16 cellular contexts compared by ENCODE assay signal in genomic region chr5:95590880-95591279, GRCh38. TPM values are rescaled to one million over a fixed set of nuclear protein-coding genes. Genes with fewer than 3 reads are reported as not detected.
DNase-seq lines count a peak whose midpoint lies in the region; ATAC-seq and TF ChIP-seq lines count a peak whose summit lies in the region.
"Had no signal": no experiment of that assay in that cellular context is flagged by ENCODE, and none has a peak within 500 bp of the region (broad histone marks: within the 10 kb centered on the region; RNA-seq: fewer than 3 reads in every experiment).

No MANE protein-coding gene starts in this region.

- POLR2A ChIA-PET in MCF 10A (lab: Yijun Ruan, JAX) = no interaction called here

- no peaks in the 10 kb centered on the region for H3K4me1 Mint-ChIP-seq in MCF 10A (ENCODE audit: insufficient read depth, unreplicated experiment)

- H3K4me3 ChIP-seq in mammary epithelial cell (replicated peaks in 1 of 3; ENCODE audit: insufficient read depth in 1 of 3, low read depth in 2 of 3, low read length in 3 of 3) = no peak overlapping the region
- no peak overlapping the region for H3K4me3 ChIP-seq in astrocyte of the spinal cord (ENCODE audit: low read depth, low read length)
- H3K4me3 ChIP-seq in mucosa of descending colon = no peak overlapping the region
- H3K4me3 ChIP-seq: ascending aorta, psoas muscle had no signal

- TF ChIP-seq CTCF in mammary epithelial cell (conservative IDR thresholded peaks at IDR 0.05 in 1 of 2, IDR thresholded peaks at IDR 0.05 in 1 of 2; ENCODE audit: extremely low read depth in 1 of 2, insufficient read depth in 1 of 2, low read depth in 1 of 2, low read length in 2 of 2) = no peak
- no peak for TF ChIP-seq CTCF in MCF 10A (IDR thresholded peaks at IDR 0.05; ENCODE audit: unreplicated experiment)
- no peak for TF ChIP-seq CTCF in astrocyte of the spinal cord (IDR thresholded peaks at IDR 0.05; ENCODE audit: low read depth, low read length)
- no peak for TF ChIP-seq CTCF in mucosa of descending colon (IDR thresholded peaks at IDR 0.05)

- H3K9me3 ChIP-seq in mammary epithelial cell (replicated peaks; ENCODE audit: insufficient read depth, low read length) = no peaks in the 10 kb centered on the region
- no peaks in the 10 kb centered on the region for H3K9me3 ChIP-seq in mucosa of descending colon
- H3K9me3 ChIP-seq: ascending aorta, psoas muscle had no signal

- no peak overlapping the region for H3K27ac Mint-ChIP-seq in MCF 10A (ENCODE audit: low read depth, unreplicated experiment)

- no peaks in the 10 kb centered on the region for H3K36me3 Mint-ChIP-seq in MCF 10A (ENCODE audit: insufficient read depth, unreplicated experiment)

- BruUV-seq in mammary epithelial cell (replicated peaks; lab: Mats Ljungman, UMichigan) (no TSS peak), MCF 10A (replicated peaks; lab: Mats Ljungman, UMichigan) (no TSS peak)

- H3K27ac ChIP-seq in mammary epithelial cell (ENCODE audit: insufficient read depth, low read depth, low read length) = peak overlapping the region; percentile 48
- H3K27ac ChIP-seq: ascending aorta, HL-60, psoas muscle had no signal

- H3K9me3 Mint-ChIP-seq in MCF 10A (ENCODE audit: unreplicated experiment) = no peaks in the 10 kb centered on the region

- CTCF ChIA-PET in mammary epithelial cell (lab: Charles Lee; ENCODE audit: low non-redundant PET) (no interaction called here), MCF 10A (lab: Yijun Ruan, JAX) (no interaction called here)

- H3K4me1 ChIP-seq in mammary epithelial cell (ENCODE audit: insufficient read depth, low read length) = peaks cover 18% of the 10 kb centered on the region
- no peaks in the 10 kb centered on the region for H3K4me1 ChIP-seq in mucosa of descending colon (ENCODE audit: low read depth)
- H3K4me1 ChIP-seq: ascending aorta had no signal

- no peaks in the 10 kb centered on the region for H3K36me3 ChIP-seq in mammary epithelial cell (ENCODE audit: insufficient read depth, low read length)
- H3K36me3 ChIP-seq in mucosa of descending colon (ENCODE audit: low read depth) = no peaks in the 10 kb centered on the region
- H3K36me3 ChIP-seq: ascending aorta had no signal

- H3K9ac ChIP-seq in mammary epithelial cell (ENCODE audit: insufficient read depth, low read length) = no peak overlapping the region

- peak overlapping the region; percentile 8 for H2AFZ ChIP-seq in mammary epithelial cell (ENCODE audit: low read depth, low read length)

- ATAC-seq in GM18907 (IDR thresholded peaks at IDR 0.05; ENCODE audit: unreplicated experiment) = no peak
- no peak for ATAC-seq in mucosa of descending colon
- no peak for ATAC-seq in GM21360 (IDR thresholded peaks at IDR 0.05; ENCODE audit: unreplicated experiment)
- ATAC-seq: psoas muscle had no signal

- DNase-seq in mammary epithelial cell (no peak), MCF 10A (ENCODE audit: unreplicated experiment) (no peak), OCI-M1 (lab: John Stamatoyannopoulos, UW) (peak; percentile 23), astrocyte of the spinal cord (ENCODE audit: low read depth, low spot score) (peak; percentile 1), NCI-H146 treated with DMSO at 0.1 percent for 48 hours (lab: John Stamatoyannopoulos, UW; ENCODE audit: unreplicated experiment) (no peak), mucosa of descending colon (no peak)
- DNase-seq: DMS79; MM.1S; psoas muscle; stimulated activated CD4-positive, alpha-beta T cell treated with anti-CD3 and anti-CD28 coated beads, Interleukin-1b, Interleukin-23, amount 100 ng/mL, for 48 hours had no signal

- no peaks in the 10 kb centered on the region for H3K27me3 Mint-ChIP-seq in MCF 10A (ENCODE audit: insufficient read depth, unreplicated experiment)

- H3K79me2 ChIP-seq in mammary epithelial cell (ENCODE audit: insufficient read depth, low read length) = no peaks in the 10 kb centered on the region

- in situ Hi-C loops in mammary epithelial cell (cut with MboI; ENCODE audit: low sequenced_read_pairs in 2 of 2) = no loop called here
- in situ Hi-C loops in astrocyte of the spinal cord (cut with HindIII; ENCODE audit: low sequenced_read_pairs) = no loop called here

- intact Hi-C loops in mammary epithelial cell (cut with micrococcal nuclease) = no loop called here
- intact Hi-C loops in MCF 10A (cut with micrococcal nuclease) = no loop called here
- intact Hi-C loops in mucosa of descending colon (cut with DNase I, micrococcal nuclease) = no loop called here

- no peak overlapping the region for H3K4me3 Mint-ChIP-seq in MCF 10A (ENCODE audit: unreplicated experiment)

- no peaks in the 10 kb centered on the region for H4K20me1 ChIP-seq in mammary epithelial cell (ENCODE audit: insufficient read depth, low read length)

- dilution Hi-C loops in mammary epithelial cell (cut with HindIII; ENCODE audit: low sequenced_read_pairs) = no loop called here

- no peaks in the 10 kb centered on the region for H3K27me3 ChIP-seq in mammary epithelial cell (ENCODE audit: insufficient read depth, low read length)
- H3K27me3 ChIP-seq: ascending aorta had no signal

- 43% methylated on average over 1 of the region's 1 CpG for WGBS in mammary epithelial cell (ENCODE audit: low coverage, missing lambda C conversion rate)

- H3K4me2 ChIP-seq in mammary epithelial cell (ENCODE audit: insufficient read depth, low read depth, low read length) = no peak overlapping the region

RNA-seq across cellular contexts. Expression of gene GPR150, which starts 29.0 kb away (rescaled TPM):
- total RNA-seq in mammary epithelial cell (under 1 TPM in 1 of 2 donors, not detected in 1; 0.50 TPM), MCF 10A (2022) (not detected in 2 replicates), mucosa of descending colon (under 1 TPM; 0.28 to 0.49 (median 0.41) TPM)
- polyA plus RNA-seq in mammary epithelial cell = 0.07 TPM
- not detected for polyA minus RNA-seq in mammary epithelial cell
- total RNA-seq: H4, mucosa of gallbladder had no signal

RNA-seq across cellular contexts. Expression of gene ARSK, which starts 36.0 kb away (rescaled TPM):
- total RNA-seq in mammary epithelial cell (10 to 100 TPM in 1 of 2 donors, 1 to 10 TPM in 1; 7.6 to 11.2 TPM), MCF 10A (2022) (3.6 and 5.4 TPM in 2 replicates), mucosa of descending colon (1 to 10 TPM; 1.7 to 6.0 (median 2.3) TPM)
- 8.0 TPM for polyA plus RNA-seq in mammary epithelial cell
- polyA minus RNA-seq in mammary epithelial cell = 12.0 TPM

RNA-seq across cellular contexts. Expression of gene SKIC3, which starts 36.1 kb away (rescaled TPM):
- 100 to 1,000 TPM in 1 of 2 donors, 10 to 100 TPM in 1; 83.8 to 123 TPM for total RNA-seq in mammary epithelial cell
- polyA plus RNA-seq in mammary epithelial cell = 31.4 TPM
- polyA minus RNA-seq in mammary epithelial cell = 87.9 TPM
- 97.2 and 105 TPM in 2 replicates for total RNA-seq in MCF 10A (2022)
- total RNA-seq in mucosa of descending colon = 10 to 100 TPM; 49.6 to 73.6 (median 51.5) TPM

RNA-seq across cellular contexts. Expression of gene RFESD, which starts 55.7 kb away (rescaled TPM):
- total RNA-seq in mammary epithelial cell = 1 to 10 TPM; 2.1 to 3.0 TPM
- 2.0 TPM for polyA plus RNA-seq in mammary epithelial cell
- 0.98 TPM for polyA minus RNA-seq in mammary epithelial cell
- 4.2 and 5.9 TPM in 2 replicates for total RNA-seq in MCF 10A (2022)
- total RNA-seq in mucosa of descending colon = 1 to 10 TPM in 2 of 3 donors, under 1 TPM in 1; 0.31 to 2.5 (median 1.4) TPM
- total RNA-seq: ascending aorta had no signal

Comparison
In these comparisons a context has a peak if more than half of its experiments do, and no peak if none do; other contexts are left out.
1. DNase-seq: peak in OCI-M1 (single experiment) and astrocyte of the spinal cord (single experiment); none in mammary epithelial cell (single experiment), MCF 10A (single experiment), NCI-H146 treated with DMSO at 0.1 percent for 48 hours (single experiment) and mucosa of descending colon (0 of 3).